7 cellular contexts compared by ENCODE assay signal in the genomic region with DNA sequence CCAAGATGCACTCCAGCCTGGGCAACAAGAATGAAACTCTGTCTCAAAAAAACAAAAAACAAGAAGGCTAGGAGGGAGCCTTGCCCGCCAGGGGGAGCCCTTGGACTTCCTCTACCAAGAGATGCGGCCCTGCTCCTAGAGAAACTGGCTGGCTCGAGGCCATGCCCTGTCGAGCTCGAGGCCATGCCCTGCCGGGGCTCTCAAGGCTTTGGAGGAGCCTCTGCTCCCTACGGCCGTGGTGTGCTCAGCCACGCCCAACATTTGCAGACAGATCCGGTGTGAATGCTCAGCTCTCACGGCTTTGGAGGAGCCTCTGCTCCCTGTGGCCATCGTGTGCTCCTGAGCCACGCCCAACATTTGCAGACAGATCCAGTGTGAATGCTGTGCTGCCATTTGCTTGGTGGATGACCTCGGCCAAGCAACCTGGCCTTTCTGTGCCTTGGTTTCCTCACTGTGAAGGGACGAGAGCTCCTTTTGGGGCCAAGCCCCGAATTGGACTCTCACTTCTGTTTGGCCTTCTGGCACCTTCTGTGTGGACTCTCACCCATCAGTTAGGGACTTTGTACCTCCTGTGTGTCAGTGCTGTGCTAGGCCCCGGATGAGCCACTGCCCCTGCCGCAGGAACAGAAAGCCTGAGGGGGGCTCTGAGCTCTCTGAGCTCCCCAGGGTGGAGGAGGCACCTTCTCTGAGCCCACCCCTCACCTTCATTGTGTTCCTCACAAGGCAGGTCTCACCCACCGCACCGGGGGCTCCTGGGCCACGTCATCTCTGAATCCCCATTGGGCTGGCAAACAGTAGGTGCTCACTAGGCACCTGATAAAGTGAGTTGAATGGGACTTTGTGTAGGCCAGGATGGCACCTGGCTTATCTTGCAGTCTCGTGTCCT. TPM values are rescaled to one million over a fixed set of nuclear protein-coding genes. Genes with fewer than 3 reads are reported as not detected.
DNase-seq lines count a peak whose midpoint lies in the region; ATAC-seq, FAIRE-seq and TF ChIP-seq lines count a peak whose summit lies in the region.

No MANE protein-coding gene starts in this region.

- H3K27me3 Mint-ChIP-seq in T-helper 17 cell, result no peaks in the 10 kb centered on the region

- peaks cover 2% of the 10 kb centered on the region for H3K4me1 Mint-ChIP-seq in T-helper 17 cell

- TF ChIP-seq POLR2A in GM12891 (IDR thresholded peaks at IDR 0.05; ENCODE audit: low read depth, low read length) (no peak), uterus (IDR thresholded peaks at IDR 0.05) (peak in 1 of 2 donors; percentile 15)

- H3K36me3 ChIP-seq in left ventricle myocardium inferior (peaks cover 26% of the 10 kb centered on the region), uterus (no peaks in the 10 kb centered on the region)

- H3K9me3 ChIP-seq in T-helper 17 cell (ENCODE audit: control insufficient read depth, low read length, poor library complexity, severe bottlenecking) (no peaks in the 10 kb centered on the region), left ventricle myocardium inferior (replicated peaks) (no peaks in the 10 kb centered on the region), uterus (no peaks in the 10 kb centered on the region)

- peak overlapping the region; percentile 29 for H3K27ac Mint-ChIP-seq in T-helper 17 cell

- H3K27me3 ChIP-seq in left ventricle myocardium inferior (ENCODE audit: low read depth) (no peaks in the 10 kb centered on the region), uterus (no peaks in the 10 kb centered on the region)

- DNase-seq in GM12891 (ENCODE audit: insufficient read length, low spot score) (peak; percentile 87), NCI-H1694 (lab: John Stamatoyannopoulos, UW) (peak; percentile 92), T-helper 17 cell (peak; percentile 79 to 94 (median 85)), amygdala (lab: John Stamatoyannopoulos, UW) (peak; percentile 45 to 99 (median 86)), left ventricle myocardium inferior (peak; percentile 97), putamen (ENCODE audit: low spot score) (peak; percentile 94), uterus (peak; percentile 95 to 98)

- intact Hi-C loops in left ventricle myocardium inferior (cut with micrococcal nuclease) (loop anchor here (2.0 to 10.0 kb wide), 2 partner anchors 41 to 187 kb away; no protein-coding TSS in a partner anchor), uterus (cut with DNase I; ENCODE audit: low total_unique reads) (loop anchor here (5.0 kb wide), 1 partner anchor 40 kb away; no protein-coding TSS in a partner anchor)

- H3K4me3 Mint-ChIP-seq in T-helper 17 cell, result no peak overlapping the region

- H3K4me1 ChIP-seq in left ventricle myocardium inferior (peaks cover 21% of the 10 kb centered on the region), uterus (peaks cover 5 to 8% of the 10 kb centered on the region in 2 donors)

- H3K4me3 ChIP-seq in left ventricle myocardium inferior, result peak overlapping the region; percentile 48
- no peak overlapping the region for H3K4me3 ChIP-seq in uterus

- H3K36me3 Mint-ChIP-seq in T-helper 17 cell (ENCODE audit: low read depth), result peaks cover 3% of the 10 kb centered on the region

- FAIRE-seq in GM12891 (lab: Jason Lieb, UNC), result peak; percentile 81

- H3K27ac ChIP-seq in left ventricle myocardium inferior (replicated peaks) (peak overlapping the region; percentile 20), uterus (peak overlapping the region; percentile 79 to 81)

- peak; percentile 90 for TF ChIP-seq CTCF in left ventricle myocardium inferior (IDR thresholded peaks at IDR 0.05; ENCODE audit: borderline replicate concordance)
- TF ChIP-seq CTCF in uterus (IDR thresholded peaks at IDR 0.05), result peak; percentile 84 to 95 (median 90)

- peak; percentile 94 for ATAC-seq in T-helper 17 cell

TF ChIP-seq in GM12891, 5 proteins besides CTCF, POLR2A, EP300 and RAD21:
- TF ChIP-seq TAF1 (IDR thresholded peaks at IDR 0.05; ENCODE audit: low read depth, low read length) (no peak), SPI1 (IDR thresholded peaks at IDR 0.05; ENCODE audit: low read depth, low read length) (no peak), POU2F2 (IDR thresholded peaks at IDR 0.05; ENCODE audit: low read depth, low read length) (no peak), PAX5 (IDR thresholded peaks at IDR 0.05; ENCODE audit: insufficient read depth, low read length, severe bottlenecking) (peak; percentile 36), POLR2AphosphoS5 (IDR thresholded peaks at IDR 0.05; ENCODE audit: low read depth, low read length) (no peak)
TF ChIP-seq in GM12891: peak in this region for 1.

RNA-seq across cellular contexts. Expression of a gene that starts 14.1 kb away (rescaled TPM):
- polyA plus RNA-seq in GM12891 (2012; ENCODE audit: low read depth, missing spikeins), result 33.0 TPM
- 10 to 100 TPM; 10.5 to 11.6 TPM for total RNA-seq in T-helper 17 cell
- total RNA-seq in left ventricle myocardium inferior, result 28.6 TPM
- 100 to 1,000 TPM in 1 of 4 donors, 10 to 100 TPM in 3; 23.2 to 136 (median 33.4) TPM for total RNA-seq in uterus

RNA-seq across cellular contexts. Expression of a gene that starts 44.6 kb away (rescaled TPM):
- polyA plus RNA-seq in GM12891 (2012; ENCODE audit: low read depth, missing spikeins), result 14.8 TPM
- total RNA-seq in T-helper 17 cell (10 to 100 TPM; 30.5 to 33.8 TPM), left ventricle myocardium inferior (24.3 TPM), uterus (100 to 1,000 TPM in 1 of 4 donors, 10 to 100 TPM in 3; 13.5 to 108 (median 79.4) TPM)

RNA-seq across cellular contexts. Expression of a gene that starts 54.7 kb away (rescaled TPM):
- 5.2 TPM for polyA plus RNA-seq in GM12891 (2012; ENCODE audit: low read depth, missing spikeins)
- total RNA-seq in T-helper 17 cell (1 to 10 TPM in 1 of 2 donors, under 1 TPM in 1; 0.73 to 3.0 TPM), left ventricle myocardium inferior (54.7 TPM), uterus (10 to 100 TPM; 19.1 to 86.2 (median 43.9) TPM)

Comparison
In these comparisons a context has a peak if more than half of its experiments do, and no peak if none do; other contexts are left out.
1. RNA of a gene that starts 54.7 kb away (total RNA-seq): 19.1 to 86.2 TPM in uterus and 54.7 TPM in left ventricle myocardium inferior (single experiment); 0.73 to 3.0 TPM in T-helper 17 cell; every median in the first group is over 4 times any median in the second.
2. Peak in every context shown above with its lines, with median percentiles within 50 percentile points of each other: DNase-seq.